ENCODE assay signal across 24 cellular contexts in the genomic region with DNA sequence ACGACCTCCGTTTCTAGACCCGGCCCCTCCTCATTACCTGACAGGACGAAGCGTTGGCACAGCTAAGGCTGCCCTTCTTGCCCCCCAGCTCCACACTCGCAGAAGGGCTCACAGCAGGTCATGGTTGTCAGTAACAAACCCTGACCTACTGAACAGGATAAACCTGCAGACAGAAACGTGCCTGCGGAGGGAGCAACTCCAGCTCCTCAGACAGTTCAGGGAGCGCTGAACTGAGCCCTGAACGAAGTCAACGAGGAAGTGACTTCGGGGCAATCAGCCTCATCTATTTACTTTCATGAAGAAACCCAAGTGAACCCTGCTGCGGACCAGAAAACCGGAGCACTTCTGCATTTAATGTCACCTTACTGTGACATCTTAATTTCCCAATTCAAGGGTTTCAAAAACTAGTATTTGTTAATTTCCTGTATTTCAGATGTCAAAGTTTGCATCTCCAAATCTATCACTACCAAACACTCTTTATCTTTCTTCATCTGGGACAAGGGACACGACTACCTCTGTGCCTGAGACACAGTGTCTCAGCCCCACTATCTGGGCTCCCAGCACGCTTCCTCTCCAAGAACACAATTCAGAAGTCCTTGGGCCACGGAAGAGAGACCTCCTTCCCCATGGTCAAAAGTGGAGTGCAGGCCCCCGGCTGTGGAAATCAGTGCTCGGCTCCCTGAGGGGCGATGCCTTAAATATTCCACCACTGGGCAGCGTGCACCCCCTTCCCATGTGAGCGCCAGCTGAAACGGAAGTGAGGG. TPM values are rescaled to one million over a fixed set of nuclear protein-coding genes. Genes with fewer than 3 reads are reported as not detected.
A peak's percentile ranks its signal among the peaks of the same experiment; 100 is the strongest.
DNase-seq lines count a peak whose midpoint lies in the region; ATAC-seq, FAIRE-seq and TF ChIP-seq lines count a peak whose summit lies in the region.
"Had no signal": no experiment of that assay in that cellular context is flagged by ENCODE, and none has a peak within 500 bp of the region (broad histone marks: within the 10 kb centered on the region; RNA-seq: fewer than 3 reads in every experiment).

No MANE protein-coding gene starts in this region.

- H3K9me3 ChIP-seq in GM12878 (replicated peaks; ENCODE audit: control insufficient read depth, insufficient read depth, low read length) (no peaks in the 10 kb centered on the region; the same call in 2 of the 3 replicates), mucosa of descending colon (peaks cover 3% of the 10 kb centered on the region), prostate gland (no peaks in the 10 kb centered on the region)
- H3K9me3 ChIP-seq: pancreas had no signal

- no peak for TF ChIP-seq POLR2A in GM12878 (IDR thresholded peaks at IDR 0.05; ENCODE audit: low read depth, low read length)
- no peak for TF ChIP-seq POLR2A in prostate gland (IDR thresholded peaks at IDR 0.05)

- H3K36me3 Mint-ChIP-seq in osteocyte (ENCODE audit: unreplicated experiment), result peaks cover 72% of the 10 kb centered on the region

- no peak overlapping the region for H3K27ac ChIP-seq in GM12878 (ENCODE audit: control insufficient read depth, insufficient read depth)
- H3K27ac ChIP-seq in prostate gland, result no peak overlapping the region
- H3K27ac ChIP-seq: pancreas, SK-N-MC had no signal

- no peaks in the 10 kb centered on the region for H3K4me1 Mint-ChIP-seq in osteocyte (ENCODE audit: unreplicated experiment)
- H3K4me1 Mint-ChIP-seq: activated naive CD4-positive, alpha-beta T cell treated with anti-CD3 and anti-CD28 coated beads, Interleukin-2, amount 10 ng/mL, durations not matched to agents 7 days and 5 days had no signal

- no peak for ATAC-seq in GM12878
- peak; percentile 58 for ATAC-seq in mucosa of descending colon
- ATAC-seq: K562, PC-3 had no signal

- POLR2A ChIA-PET in GM12878 (lab: Charles Lee), result interaction anchor here (1.2 kb wide), 1 partner anchor 11 kb away, joined by 4 read pairs; no protein-coding TSS in a partner anchor

- peaks cover 10% of the 10 kb centered on the region for H3K9me3 Mint-ChIP-seq in osteocyte (ENCODE audit: unreplicated experiment)
- H3K9me3 Mint-ChIP-seq: activated naive CD4-positive, alpha-beta T cell treated with anti-CD3 and anti-CD28 coated beads, Interleukin-2, amount 10 ng/mL, durations not matched to agents 7 days and 5 days had no signal

- H3K36me3 ChIP-seq in GM12878 (ENCODE audit: control insufficient read depth in 2 of 2, insufficient read depth in 2 of 2, low read length in 1 of 2) (peaks cover 24 to 25% of the 10 kb centered on the region in 2 experiments; a peak in 3 of 4 replicates), mucosa of descending colon (ENCODE audit: low read depth) (peaks cover 9% of the 10 kb centered on the region), prostate gland (no peaks in the 10 kb centered on the region)

- H3K27me3 ChIP-seq in GM12878 (replicated peaks in 1 of 2; ENCODE audit: control insufficient read depth in 2 of 2, insufficient read depth in 2 of 2, low read length in 1 of 2) (no peaks in the 10 kb centered on the region), prostate gland (replicated peaks; ENCODE audit: insufficient read depth) (no peaks in the 10 kb centered on the region)
- H3K27me3 ChIP-seq: pancreas had no signal

- SMC1A ChIA-PET in GM12878 (lab: Charles Lee; ENCODE audit: uncharacterized antibody, unreplicated experiment), result interaction anchor here (1.4 kb wide), 1 partner anchor 11 kb away, joined by 3 read pairs; no protein-coding TSS in a partner anchor

- no peaks in the 10 kb centered on the region for H4K20me1 ChIP-seq in GM12878 (ENCODE audit: control insufficient read depth, insufficient read depth)

- H3K4me3 Mint-ChIP-seq in osteocyte (ENCODE audit: unreplicated experiment), result no peak overlapping the region
- H3K4me3 Mint-ChIP-seq: activated naive CD4-positive, alpha-beta T cell treated with anti-CD3 and anti-CD28 coated beads, Interleukin-2, amount 10 ng/mL, durations not matched to agents 7 days and 5 days; activated T-cell treated with anti-CD3 and anti-CD28 coated beads, Interleukin-2, amount 50 U/mL, for 24 hours had no signal

- H2AFZ ChIP-seq in GM12878 (ENCODE audit: control insufficient read depth, low read depth, low read length), result no peak overlapping the region

- in situ Hi-C loops in GM12878 (cut with MboI), result no loop called here

- CTCF ChIA-PET in GM12878 (lab: Yijun Ruan, JAX), result interaction anchor here (1.3 kb wide), 1 partner anchor 11 kb away, joined by 3 read pairs; no protein-coding TSS in a partner anchor

- no peak for TF ChIP-seq EP300 in GM12878 (IDR thresholded peaks at IDR 0.05; ENCODE audit: borderline replicate concordance in 1 of 2, control insufficient read depth in 1 of 2, low read depth in 2 of 2, low read length in 2 of 2)

- WGBS in GM12878 (ENCODE audit: insufficient coverage, insufficient replicate concordance, low lambda C conversion rate, missing lambda C conversion rate), result 93% methylated on average over 23 of the region's 23 CpGs
- 88% methylated on average over 23 of the region's 23 CpGs for WGBS in prostate gland

- H3K27me3 Mint-ChIP-seq in osteocyte (ENCODE audit: unreplicated experiment), result no peaks in the 10 kb centered on the region
- H3K27me3 Mint-ChIP-seq: activated naive CD4-positive, alpha-beta T cell treated with anti-CD3 and anti-CD28 coated beads, Interleukin-2, amount 10 ng/mL, durations not matched to agents 7 days and 5 days; activated T-cell treated with anti-CD3 and anti-CD28 coated beads, Interleukin-2, amount 50 U/mL, for 24 hours had no signal

- no peak overlapping the region for H3K4me2 ChIP-seq in GM12878 (ENCODE audit: control insufficient read depth, insufficient read depth)

- H3K4me1 ChIP-seq in GM12878 (ENCODE audit: control insufficient read depth, insufficient read depth, low read length), result no peaks in the 10 kb centered on the region
- no peaks in the 10 kb centered on the region for H3K4me1 ChIP-seq in mucosa of descending colon (ENCODE audit: low read depth)
- no peaks in the 10 kb centered on the region for H3K4me1 ChIP-seq in prostate gland (replicated peaks)
- H3K4me1 ChIP-seq: pancreas had no signal

- RAD21 ChIA-PET in GM12878 (lab: Charles Lee; ENCODE audit: unreplicated experiment), result no interaction called here

- intact Hi-C loops in GM12878 (cut with micrococcal nuclease; ENCODE audit: unreplicated experiment) (no loop called here), mucosa of descending colon (cut with DNase I, micrococcal nuclease) (no loop called here), prostate gland (cut with DNase I) (no loop called here)

- H3K4me3 ChIP-seq in GM12878, result no peak overlapping the region
- H3K4me3 ChIP-seq in mucosa of descending colon, result no peak overlapping the region
- no peak overlapping the region for H3K4me3 ChIP-seq in prostate gland
- H3K4me3 ChIP-seq: K562, pancreas, SK-N-MC had no signal

- no peak overlapping the region for H3K27ac Mint-ChIP-seq in osteocyte (ENCODE audit: unreplicated experiment)
- H3K27ac Mint-ChIP-seq: activated naive CD4-positive, alpha-beta T cell treated with anti-CD3 and anti-CD28 coated beads, Interleukin-2, amount 10 ng/mL, durations not matched to agents 7 days and 5 days; activated T-cell treated with anti-CD3 and anti-CD28 coated beads, Interleukin-2, amount 50 U/mL, for 24 hours had no signal

- no TSS peak for BruUV-seq in GM12878 (replicated peaks; lab: Mats Ljungman, UMichigan)

- H3K79me2 ChIP-seq in GM12878 (ENCODE audit: control insufficient read depth, insufficient read depth, low read length), result no peaks in the 10 kb centered on the region

- no peak for TF ChIP-seq CTCF in GM12878 (IDR thresholded peaks at IDR 0.05 in 2 of 3, conservative IDR thresholded peaks at IDR 0.05 in 1 of 3; ENCODE audit: control insufficient read depth in 2 of 3, extremely low read depth in 1 of 3, insufficient read depth in 1 of 3, low read depth in 3 of 3, low read length in 3 of 3)
- TF ChIP-seq CTCF in mucosa of descending colon (IDR thresholded peaks at IDR 0.05), result no peak
- no peak for TF ChIP-seq CTCF in osteocyte (IDR thresholded peaks at IDR 0.05)
- TF ChIP-seq CTCF in prostate gland (IDR thresholded peaks at IDR 0.05), result no peak

- no peak for FAIRE-seq in GM12878 (lab: Jason Lieb, UNC)
- FAIRE-seq: H54, K562, kidney, pancreas had no signal

- no peak overlapping the region for H3K9ac ChIP-seq in GM12878 (ENCODE audit: control insufficient read depth, insufficient read depth, low read length)

- DNase-seq in GF-D8 (lab: John Stamatoyannopoulos, UW) (peak; percentile 70), NOMO-1 (lab: John Stamatoyannopoulos, UW; ENCODE audit: unreplicated experiment in 2 of 2) (peak; percentile 71 to 93), GM12878 (ENCODE audit: low read depth, low spot score) (no peak), mucosa of descending colon (no peak), osteocyte (ENCODE audit: extremely low spot score, unreplicated experiment) (no peak), cerebellar cortex (ENCODE audit: low spot score) (no peak), T-helper 1 cell (no peak), prostate gland (ENCODE audit: low spot score) (no peak)
- DNase-seq: activated CD4-positive, alpha-beta T cell treated with anti-CD3 and anti-CD28 coated beads, Interleukin-2, amount 50 U/mL, for 4 hours; activated naive CD4-positive, alpha-beta T cell treated with anti-CD3 and anti-CD28 coated beads, Interleukin-2, amount 10 ng/mL, durations not matched to agents 7 days and 5 days; activated T-cell treated with anti-CD3 and anti-CD28 coated beads, Interleukin-2, amount 50 U/mL, for 24 hours; aorta; DND-41; hypothalamus; kidney; NCI-H1092; NCI-H2081; NCI-H510A; PC-3; stimulated activated CD4-positive, alpha-beta T cell treated with anti-CD3 and anti-CD28 coated beads, Interleukin-2, amount 100 ng/mL, for 24 hours had no signal

- TF ChIP-seq RAD21 in GM12878 (IDR thresholded peaks at IDR 0.05; ENCODE audit: insufficient read depth, low read depth, low read length), result no peak

RNA-seq across cellular contexts. Expression of a gene that starts 40.2 kb away (rescaled TPM):
- total RNA-seq in GM12878 (2013; cell fraction: nucleolus; rRNA removed), result 150 and 160 TPM in 2 replicates
- total RNA-seq in GM12878 (2014; rRNA removed) (85.6 and 88.3 TPM in 2 replicates), GM12878 (2014; rRNA removed; fragmentation: Illumina TruSeq; extraction: Trizol) (42.4 and 51.1 TPM in 2 replicates), GM12878 (2021) (69.2 and 76.9 TPM in 2 replicates), mucosa of descending colon (10 to 100 TPM; 39.8 to 71.4 (median 56.4) TPM), osteocyte (57.1 and 62.2 TPM in 2 replicates), prostate gland (10 to 100 TPM; 40.5 to 85.5 TPM)
- 54.1 TPM for polyA plus RNA-seq in GM12878 (2011; ENCODE audit: low read depth)
- polyA plus RNA-seq in GM12878 (2011; rRNA removed) (68.5 and 71.9 TPM in 2 replicates), GM12878 (2014; fragmentation: Illumina TruSeq; extraction: Trizol) (27.5 and 38.6 TPM in 2 replicates), GM12878 (2014; fragmentation: Nextera tagmentation; extraction: Ambion mirVana) (1 to 10 TPM; 4.2 to 9.4 TPM), GM12878 (2014; rRNA removed) (95.1 and 113 TPM in 2 replicates), GM12878 (2016; fragmentation: Nextera tagmentation; extraction: Ambion mirVana) (100 to 1,000 TPM in 1 of 2 experiments, 10 to 100 TPM in 1; 54.6 to 101 TPM)
- 45.3 and 78.9 TPM in 2 replicates for polyA plus RNA-seq in GM12878 (2011; cell fraction: cytosol; rRNA removed)
- 258 and 286 TPM in 2 replicates for polyA plus RNA-seq in GM12878 (2011; cell fraction: nucleus; rRNA removed)
- polyA plus RNA-seq in GM12878 (2012), result 59.4 and 61.5 TPM in 2 replicates
- 38.4 and 48.9 TPM in 2 replicates for polyA minus RNA-seq in GM12878 (2011; rRNA and poly(A)+ RNA removed)
- 17.2 and 23.9 TPM in 2 replicates for polyA minus RNA-seq in GM12878 (2011; cell fraction: cytosol; rRNA and poly(A)+ RNA removed)
- polyA minus RNA-seq in GM12878 (2011; cell fraction: nucleus; rRNA and poly(A)+ RNA removed), result 47.6 and 80.1 TPM in 2 replicates

RNA-seq across cellular contexts. Expression of a gene that starts 47.8 kb away (rescaled TPM):
- total RNA-seq in GM12878 (2013; cell fraction: nucleolus; rRNA removed), result 13.0 and 15.9 TPM in 2 replicates
- 14.7 and 15.3 TPM in 2 replicates for total RNA-seq in GM12878 (2014; rRNA removed)
- total RNA-seq in GM12878 (2014; rRNA removed; fragmentation: Illumina TruSeq; extraction: Trizol), result 7.6 and 8.9 TPM in 2 replicates
- 15.8 and 18.2 TPM in 2 replicates for total RNA-seq in GM12878 (2021)
- 4.8 TPM for polyA plus RNA-seq in GM12878 (2011; ENCODE audit: low read depth)
- 11.9 and 16.7 TPM in 2 replicates for polyA plus RNA-seq in GM12878 (2011; rRNA removed)
- 20.7 and 36.0 TPM in 2 replicates for polyA plus RNA-seq in GM12878 (2011; cell fraction: cytosol; rRNA removed)
- polyA plus RNA-seq in GM12878 (2011; cell fraction: nucleus; rRNA removed), result 22.1 and 30.6 TPM in 2 replicates
- 18.4 and 22.4 TPM in 2 replicates for polyA plus RNA-seq in GM12878 (2012)
- 5.4 and 10.0 TPM in 2 replicates for polyA plus RNA-seq in GM12878 (2014; fragmentation: Illumina TruSeq; extraction: Trizol)
- polyA plus RNA-seq in GM12878 (2014; fragmentation: Nextera tagmentation; extraction: Ambion mirVana), result 1 to 10 TPM; 1.3 to 3.0 TPM
- polyA plus RNA-seq in GM12878 (2014; rRNA removed), result 20.4 and 21.6 TPM in 2 replicates
- polyA plus RNA-seq in GM12878 (2016; fragmentation: Nextera tagmentation; extraction: Ambion mirVana), result 10 to 100 TPM; 11.4 to 15.5 TPM
- polyA minus RNA-seq in GM12878 (2011; rRNA and poly(A)+ RNA removed), result 8.8 and 19.7 TPM in 2 replicates
- 11.6 and 12.2 TPM in 2 replicates for polyA minus RNA-seq in GM12878 (2011; cell fraction: cytosol; rRNA and poly(A)+ RNA removed)
- polyA minus RNA-seq in GM12878 (2011; cell fraction: nucleus; rRNA and poly(A)+ RNA removed), result 6.6 and 16.3 TPM in 2 replicates
- 10 to 100 TPM; 11.8 to 18.0 (median 13.8) TPM for total RNA-seq in mucosa of descending colon
- total RNA-seq in osteocyte, result 21.8 and 23.2 TPM in 2 replicates
- 10 to 100 TPM; 19.1 to 38.3 TPM for total RNA-seq in prostate gland

RNA-seq across cellular contexts. Expression of a gene that starts 50.3 kb away (rescaled TPM):
- 25.4 and 28.9 TPM in 2 replicates for total RNA-seq in GM12878 (2013; cell fraction: nucleolus; rRNA removed)
- total RNA-seq in GM12878 (2014; rRNA removed), result 16.9 and 18.2 TPM in 2 replicates
- 16.1 and 16.6 TPM in 2 replicates for total RNA-seq in GM12878 (2014; rRNA removed; fragmentation: Illumina TruSeq; extraction: Trizol)
- total RNA-seq in GM12878 (2021), result 30.0 and 30.2 TPM in 2 replicates
- 19.1 TPM for polyA plus RNA-seq in GM12878 (2011; ENCODE audit: low read depth)
- polyA plus RNA-seq in GM12878 (2011; rRNA removed), result 29.3 and 36.2 TPM in 2 replicates
- polyA plus RNA-seq in GM12878 (2011; cell fraction: cytosol; rRNA removed), result 45.5 and 48.5 TPM in 2 replicates
- 114 and 132 TPM in 2 replicates for polyA plus RNA-seq in GM12878 (2011; cell fraction: nucleus; rRNA removed)
- polyA plus RNA-seq in GM12878 (2012), result 28.7 and 29.0 TPM in 2 replicates
- 12.8 and 18.2 TPM in 2 replicates for polyA plus RNA-seq in GM12878 (2014; fragmentation: Illumina TruSeq; extraction: Trizol)
- 1 to 10 TPM; 1.5 to 5.0 TPM for polyA plus RNA-seq in GM12878 (2014; fragmentation: Nextera tagmentation; extraction: Ambion mirVana)
- polyA plus RNA-seq in GM12878 (2014; rRNA removed), result 29.3 and 30.3 TPM in 2 replicates
- polyA plus RNA-seq in GM12878 (2016; fragmentation: Nextera tagmentation; extraction: Ambion mirVana), result 10 to 100 TPM; 32.4 to 33.5 TPM
- polyA minus RNA-seq in GM12878 (2011; rRNA and poly(A)+ RNA removed), result 23.6 and 25.9 TPM in 2 replicates
- polyA minus RNA-seq in GM12878 (2011; cell fraction: cytosol; rRNA and poly(A)+ RNA removed), result 7.1 and 8.9 TPM in 2 replicates
- polyA minus RNA-seq in GM12878 (2011; cell fraction: nucleus; rRNA and poly(A)+ RNA removed), result 14.1 and 18.4 TPM in 2 replicates
- 10 to 100 TPM; 32.8 to 49.6 (median 38.8) TPM for total RNA-seq in mucosa of descending colon
- total RNA-seq in osteocyte, result 34.3 and 35.6 TPM in 2 replicates
- 10 to 100 TPM; 36.2 to 71.6 TPM for total RNA-seq in prostate gland

Comparison
In these comparisons a context has a peak if more than half of its experiments do, and no peak if none do; other contexts are left out.
1. DNase-seq: peak in GF-D8 (single experiment) and NOMO-1 (2 of 2); none in GM12878 (single experiment), mucosa of descending colon (0 of 3), osteocyte (single experiment), cerebellar cortex (single experiment), T-helper 1 cell (0 of 5) and prostate gland (single experiment).